In genomic region chr11:417652-418342, GRCh38 we compare ENCODE assay signal across 9 cellular contexts. TPM values are rescaled to one million over a fixed set of nuclear protein-coding genes. Genes with fewer than 3 reads are reported as not detected.
DNase-seq lines count a peak whose midpoint lies in the region; ATAC-seq and TF ChIP-seq lines count a peak whose summit lies in the region.
"Had no signal": no experiment of that assay in that cellular context is flagged by ENCODE, and none has a peak within 500 bp of the region (broad histone marks: within the 10 kb centered on the region; RNA-seq: fewer than 3 reads in every experiment).

No MANE protein-coding gene starts in this region.

- peak overlapping the region in 3 of 8 donors; percentile 52 to 83 (median 76) for H3K27ac Mint-ChIP-seq in CD8-positive, alpha-beta memory T cell
- peak overlapping the region; percentile 61 to 77 for H3K27ac Mint-ChIP-seq in T-cell

- no peak overlapping the region for H3K27ac ChIP-seq in CD8-positive, alpha-beta memory T cell (ENCODE audit: low read depth, low read length)
- H3K27ac ChIP-seq in heart left ventricle: peak overlapping the region in 10 of 12 donors; percentile 76 to 97 (median 92)
- H3K27ac ChIP-seq in psoas muscle: no peak overlapping the region

- peaks cover 18 to 34% (median 19%) of the 10 kb centered on the region in 3 donors for H3K4me1 Mint-ChIP-seq in CD8-positive, alpha-beta memory T cell
- H3K4me1 Mint-ChIP-seq in T-cell: peaks cover 19 to 26% (median 25%) of the 10 kb centered on the region in 3 donors

- no peak for DNase-seq in CD8-positive, alpha-beta memory T cell
- peak in 2 of 34 experiments; percentile 2 for DNase-seq in T-cell
- peak in 2 of 5 donors; percentile 22 to 26 for DNase-seq in heart left ventricle
- DNase-seq in psoas muscle: no peak
- no peak for DNase-seq in DMS153 (lab: John Stamatoyannopoulos, UW)
- no peak for DNase-seq in amniotic stem cell (lab: John Stamatoyannopoulos, UW)
- no peak for DNase-seq in SIG-M5 treated with dmso at 0.1 percent for 504 hours (lab: John Stamatoyannopoulos, UW; ENCODE audit: unreplicated experiment)
- DNase-seq in NCI-H2081 (lab: John Stamatoyannopoulos, UW): no peak

- no peaks in the 10 kb centered on the region for H3K36me3 ChIP-seq in CD8-positive, alpha-beta memory T cell (ENCODE audit: insufficient read depth, low read length)
- no peaks in the 10 kb centered on the region for H3K36me3 ChIP-seq in heart left ventricle
- H3K36me3 ChIP-seq in psoas muscle (ENCODE audit: insufficient read depth in 1 of 2, low read depth in 1 of 2): no peaks in the 10 kb centered on the region

- H3K4me1 ChIP-seq in CD8-positive, alpha-beta memory T cell (ENCODE audit: insufficient read depth, low read length): peaks cover 16% of the 10 kb centered on the region
- H3K4me1 ChIP-seq in heart left ventricle: peaks cover 0 to 31% (median 13%) of the 10 kb centered on the region in 12 donors
- no peaks in the 10 kb centered on the region for H3K4me1 ChIP-seq in psoas muscle

- peak overlapping the region; percentile 69 to 81 (median 77) for H3K4me3 Mint-ChIP-seq in CD8-positive, alpha-beta memory T cell
- peak overlapping the region; percentile 64 to 100 (median 73) for H3K4me3 Mint-ChIP-seq in T-cell

- H3K36me3 Mint-ChIP-seq in CD8-positive, alpha-beta memory T cell: peaks cover 0 to 11% (median 0%) of the 10 kb centered on the region in 3 donors
- H3K36me3 Mint-ChIP-seq in T-cell: no peaks in the 10 kb centered on the region

- no peak for TF ChIP-seq CTCF in heart left ventricle (IDR thresholded peaks at IDR 0.05)
- no peak for TF ChIP-seq CTCF in psoas muscle (IDR thresholded peaks at IDR 0.05)

- no peaks in the 10 kb centered on the region for H3K27me3 Mint-ChIP-seq in CD8-positive, alpha-beta memory T cell
- H3K27me3 Mint-ChIP-seq in T-cell: no peaks in the 10 kb centered on the region

- no peak for ATAC-seq in T-cell (replicated peaks in 1 of 4)
- no peak for ATAC-seq in heart left ventricle
- ATAC-seq in psoas muscle: no peak

- no peaks in the 10 kb centered on the region for H3K27me3 ChIP-seq in CD8-positive, alpha-beta memory T cell (ENCODE audit: insufficient read depth, low read length, poor library complexity, severe bottlenecking)
- H3K27me3 ChIP-seq in heart left ventricle (peaks cover 4 to 67% (median 30%) of the 10 kb centered on the region in 9 donors), psoas muscle (ENCODE audit: insufficient read depth in 3 of 3, low read length in 2 of 3) (peaks cover 0 to 61% (median 17%) of the 10 kb centered on the region in 3 donors)

- WGBS in heart left ventricle, 4 donors: 50 to 61% (median 58%) methylated on average over 14 to 19 of the region's 19 CpGs
- WGBS in psoas muscle, 3 donors: 49 to 65% (median 51%) methylated on average over 18 to 19 of the region's 19 CpGs

- intact Hi-C loops in heart left ventricle (cut with DNase I) (loop anchor here in 1 of 10 donors (2.0 to 5.0 kb wide), 2 partner anchors 31 to 110 kb away; partner anchors contain the start of gene IFITM2), psoas muscle (cut with DNase I) (no loop called here)

- TF ChIP-seq POLR2A in heart left ventricle (IDR thresholded peaks at IDR 0.05): no peak

- POLR2A ChIA-PET in CD8-positive, alpha-beta memory T cell (lab: Charles Lee): interaction anchor here (1.4 to 5.4 kb wide), 4 partner anchors 11 to 89 kb away, joined by 4 to 71 read pairs (median 34); partner anchors contain the start of genes PTDSS2 and RNH1
- POLR2A ChIA-PET in T-cell (lab: Charles Lee): no interaction called here

- H3K4me3 ChIP-seq in CD8-positive, alpha-beta memory T cell (ENCODE audit: low read length): no peak overlapping the region
- H3K4me3 ChIP-seq in heart left ventricle: peak overlapping the region; percentile 48 to 80 (median 64)
- H3K4me3 ChIP-seq in psoas muscle: peak overlapping the region; percentile 64

- CTCF ChIA-PET in CD8-positive, alpha-beta memory T cell (lab: Charles Lee): interaction anchor here (1.4 to 3.8 kb wide), 5 partner anchors 11 to 103 kb away, joined by 3 to 51 read pairs (median 5); partner anchors contain the start of gene PTDSS2
- CTCF ChIA-PET in T-cell (lab: Charles Lee): interaction anchor here in 1 of 2 donors (1.2 kb wide), 1 partner anchor 11 kb away, joined by 5 read pairs; no protein-coding TSS in a partner anchor

- no peaks in the 10 kb centered on the region for H3K9me3 Mint-ChIP-seq in CD8-positive, alpha-beta memory T cell
- H3K9me3 Mint-ChIP-seq in T-cell: no peaks in the 10 kb centered on the region

- H3K9me3 ChIP-seq in CD8-positive, alpha-beta memory T cell (ENCODE audit: low read length): no peaks in the 10 kb centered on the region
- H3K9me3 ChIP-seq in heart left ventricle: no peaks in the 10 kb centered on the region
- no peaks in the 10 kb centered on the region for H3K9me3 ChIP-seq in psoas muscle

RNA-seq across cellular contexts. Expression of gene SIGIRR, which starts 3.0 kb away (rescaled TPM):
- 10 to 100 TPM; 54.2 to 59.4 TPM for total RNA-seq in CD8-positive, alpha-beta memory T cell
- polyA plus RNA-seq in CD8-positive, alpha-beta memory T cell: 267 TPM
- total RNA-seq in T-cell (100 to 1,000 TPM; 395 to 488 (median 460) TPM), heart left ventricle (10 to 100 TPM; 22.6 to 65.6 (median 30.4) TPM), psoas muscle (10 to 100 TPM in 3 of 4 donors, 1 to 10 TPM in 1; 9.9 to 15.9 (median 10.8) TPM)
- polyA plus RNA-seq in heart left ventricle (100 to 1,000 TPM in 1 of 2 donors, 10 to 100 TPM in 1; 41.2 to 105 TPM), psoas muscle (10 to 100 TPM; 19.2 to 28.1 (median 20.3) TPM)

RNA-seq across cellular contexts. Expression of gene PKP3, which starts 23.8 kb away (rescaled TPM):
- total RNA-seq in CD8-positive, alpha-beta memory T cell: not detected
- polyA plus RNA-seq in CD8-positive, alpha-beta memory T cell: 1.1 TPM
- total RNA-seq in T-cell (under 1 TPM in 4 of 5 donors, not detected in 1; 0.32 to 0.85 (median 0.47) TPM), heart left ventricle (1 to 10 TPM in 5 of 9 donors, under 1 TPM in 4; 0.15 to 2.0 (median 1.0) TPM), psoas muscle (under 1 TPM in 3 of 4 donors, not detected in 1; 0.15 to 0.75 (median 0.25) TPM)
- polyA plus RNA-seq in heart left ventricle (under 1 TPM; 0.17 to 0.34 TPM), psoas muscle (under 1 TPM in 2 of 3 donors, not detected in 1; 0.10 to 0.13 TPM)

RNA-seq across cellular contexts. Expression of gene ANO9, which starts 24.0 kb away (rescaled TPM):
- 10 to 100 TPM; 25.3 to 26.4 TPM for total RNA-seq in CD8-positive, alpha-beta memory T cell
- 12.2 TPM for polyA plus RNA-seq in CD8-positive, alpha-beta memory T cell
- total RNA-seq in T-cell (100 to 1,000 TPM; 103 to 128 (median 120) TPM), heart left ventricle (1 to 10 TPM in 2 of 9 donors, under 1 TPM in 1, not detected in 6; 0.21 to 3.1 (median 2.7) TPM), psoas muscle (under 1 TPM in 3 of 4 donors, not detected in 1; 0.09 to 0.59 (median 0.46) TPM)
- polyA plus RNA-seq in heart left ventricle (under 1 TPM; 0.07 to 0.19 TPM), psoas muscle (under 1 TPM; 0.10 to 0.15 (median 0.10) TPM)
- total RNA-seq: fibroblast of lung had no signal
- polyA plus RNA-seq: fibroblast of lung had no signal

RNA-seq across cellular contexts. Expression of gene PTDSS2, which starts 32.3 kb away (rescaled TPM):
- total RNA-seq in CD8-positive, alpha-beta memory T cell: 10 to 100 TPM; 26.2 to 28.4 TPM
- 11.5 TPM for polyA plus RNA-seq in CD8-positive, alpha-beta memory T cell
- 10 to 100 TPM; 22.4 to 33.5 (median 28.7) TPM for total RNA-seq in T-cell
- total RNA-seq in heart left ventricle: 10 to 100 TPM; 20.3 to 43.0 (median 25.7) TPM
- 10 to 100 TPM; 33.1 to 36.2 TPM for polyA plus RNA-seq in heart left ventricle
- total RNA-seq in psoas muscle: 10 to 100 TPM; 15.8 to 21.1 (median 20.3) TPM
- 10 to 100 TPM; 11.8 to 26.0 (median 15.4) TPM for polyA plus RNA-seq in psoas muscle

RNA-seq across cellular contexts. Expression of gene B4GALNT4, which starts 48.5 kb away (rescaled TPM):
- under 1 TPM; 0.47 to 0.81 TPM for total RNA-seq in CD8-positive, alpha-beta memory T cell
- polyA plus RNA-seq in CD8-positive, alpha-beta memory T cell: 0.31 TPM
- total RNA-seq in T-cell (1 to 10 TPM; 1.7 to 5.6 (median 2.8) TPM), heart left ventricle (1 to 10 TPM in 2 of 9 donors, under 1 TPM in 5, not detected in 2; 0.28 to 1.9 (median 0.67) TPM), psoas muscle (under 1 TPM in 3 of 4 donors, not detected in 1; 0.06 to 0.12 (median 0.06) TPM)
- polyA plus RNA-seq in heart left ventricle (under 1 TPM; 0.68 to 0.91 TPM), psoas muscle (under 1 TPM; 0.04 to 0.27 (median 0.05) TPM)

Comparison
In these comparisons a context has a peak if more than half of its experiments do, and no peak if none do; other contexts are left out.
1. H3K27ac ChIP-seq: peak in heart left ventricle (10 of 12); none in CD8-positive, alpha-beta memory T cell (single experiment) and psoas muscle (single experiment).
2. RNA of gene SIGIRR, which starts 3.0 kb away (total RNA-seq): 395 to 488 TPM in T-cell; 54.2 to 59.4 TPM in CD8-positive, alpha-beta memory T cell, 22.6 to 65.6 TPM in heart left ventricle and 9.9 to 15.9 TPM in psoas muscle; every median in the first group is over 4 times any median in the second.
3. RNA of gene ANO9, which starts 24.0 kb away (total RNA-seq): 103 to 128 TPM in T-cell and 25.3 to 26.4 TPM in CD8-positive, alpha-beta memory T cell; 0.09 to 0.59 TPM in psoas muscle and 0.21 to 3.1 TPM in heart left ventricle; every median in the first group is over 4 times any median in the second.